27 cellular contexts compared by ENCODE assay signal in genomic region chr10:36345770-36346169, GRCh38.
DNase-seq lines count a peak whose midpoint lies in the region; FAIRE-seq and TF ChIP-seq lines count a peak whose summit lies in the region.
"Had no signal": no experiment of that assay in that cellular context is flagged by ENCODE, and none has a peak within 500 bp of the region (broad histone marks: within the 10 kb centered on the region; RNA-seq: fewer than 3 reads in every experiment).

No MANE protein-coding gene starts in this region.

- FAIRE-seq in astrocyte (lab: Jason Lieb, UNC): peak; percentile 34
- FAIRE-seq: A549 had no signal

- TF ChIP-seq POLR2A in adrenal gland (IDR thresholded peaks at IDR 0.05) (no peak), testis (IDR thresholded peaks at IDR 0.05) (no peak)

- H3K27ac Mint-ChIP-seq in astrocyte (ENCODE audit: unreplicated experiment) (no peak overlapping the region), neural progenitor cell (no peak overlapping the region)
- H3K27ac Mint-ChIP-seq: activated CD4-positive, alpha-beta T cell treated with anti-CD3 and anti-CD28 coated beads, Interleukin-2, amount 10 ng/mL, durations not matched to agents 7 days and 5 days; activated naive CD4-positive, alpha-beta T cell treated with anti-CD3 and anti-CD28 coated beads for 36 hours; IgD-negative memory B cell had no signal

- H3K9ac ChIP-seq in astrocyte (ENCODE audit: low read length) (no peak overlapping the region), neural progenitor cell (no peak overlapping the region)

- H3K9me3 Mint-ChIP-seq in astrocyte (ENCODE audit: unreplicated experiment) (peaks cover 3% of the 10 kb centered on the region), neural progenitor cell (peaks cover 8% of the 10 kb centered on the region)

- H3F3A ChIP-seq in neural progenitor cell (ENCODE audit: low read depth): no peaks in the 10 kb centered on the region

- H3K27me3 ChIP-seq in astrocyte (ENCODE audit: insufficient read depth, low read length) (no peaks in the 10 kb centered on the region), neural progenitor cell (no peaks in the 10 kb centered on the region), adrenal gland (no peaks in the 10 kb centered on the region), testis (no peaks in the 10 kb centered on the region)
- H3K27me3 ChIP-seq: heart right ventricle, Peyer's patch, upper lobe of left lung had no signal

- peaks cover 19% of the 10 kb centered on the region for H3K4me1 ChIP-seq in astrocyte (ENCODE audit: insufficient read depth, low read length)
- no peaks in the 10 kb centered on the region for H3K4me1 ChIP-seq in neural progenitor cell
- no peaks in the 10 kb centered on the region for H3K4me1 ChIP-seq in adrenal gland (replicated peaks in 1 of 2)
- no peaks in the 10 kb centered on the region for H3K4me1 ChIP-seq in testis
- H3K4me1 ChIP-seq: A549, Peyer's patch, upper lobe of left lung had no signal

- peaks cover 18% of the 10 kb centered on the region for H3K4me1 Mint-ChIP-seq in astrocyte (ENCODE audit: low read depth, unreplicated experiment)
- no peaks in the 10 kb centered on the region for H3K4me1 Mint-ChIP-seq in neural progenitor cell
- H3K4me1 Mint-ChIP-seq: activated CD4-positive, alpha-beta T cell treated with anti-CD3 and anti-CD28 coated beads, Interleukin-2, amount 10 ng/mL, durations not matched to agents 7 days and 5 days; IgD-negative memory B cell had no signal

- H2AFZ ChIP-seq in astrocyte (ENCODE audit: low read depth, low read length) (peak overlapping the region; percentile 9), neural progenitor cell (replicated peaks) (peak overlapping the region; percentile 29)

- H3K4me2 ChIP-seq in astrocyte (ENCODE audit: low read length) (no peak overlapping the region), neural progenitor cell (no peak overlapping the region)
- H3K4me2 ChIP-seq: A549 had no signal

- H3K9me3 ChIP-seq in astrocyte (ENCODE audit: insufficient read depth, low read depth, low read length) (no peaks in the 10 kb centered on the region), neural progenitor cell (ENCODE audit: low read depth) (no peaks in the 10 kb centered on the region), adrenal gland (replicated peaks in 1 of 3) (no peaks in the 10 kb centered on the region), testis (no peaks in the 10 kb centered on the region)
- H3K9me3 ChIP-seq: A549, heart right ventricle, Peyer's patch, upper lobe of left lung had no signal

- H3K27me3 Mint-ChIP-seq in astrocyte (ENCODE audit: low read depth, unreplicated experiment) (no peaks in the 10 kb centered on the region), neural progenitor cell (ENCODE audit: insufficient read depth, low read depth) (no peaks in the 10 kb centered on the region)
- H3K27me3 Mint-ChIP-seq: activated CD4-positive, alpha-beta T cell treated with anti-CD3 and anti-CD28 coated beads, Interleukin-2, amount 10 ng/mL, durations not matched to agents 7 days and 5 days; IgD-negative memory B cell had no signal

- DNase-seq in EH (ENCODE audit: low read depth): peak; percentile 38
- peak; percentile 25 for DNase-seq in astrocyte (ENCODE audit: low read depth)
- peak; percentile 3 for DNase-seq in fibroblast of gingiva (ENCODE audit: low read depth)
- DNase-seq in neural progenitor cell (ENCODE audit: low spot score): no peak
- no peak for DNase-seq in NCI-H146 treated with DMSO at 0.1 percent for 48 hours (lab: John Stamatoyannopoulos, UW; ENCODE audit: unreplicated experiment)
- no peak for DNase-seq in adrenal gland
- DNase-seq in iPS-NIHi11 (ENCODE audit: low spot score): no peak
- DNase-seq in testis: no peak
- DNase-seq: activated CD4-positive, alpha-beta T cell treated with anti-CD3 and anti-CD28 coated beads, Interleukin-2, amount 10 ng/mL, durations not matched to agents 7 days and 5 days; activated naive CD4-positive, alpha-beta T cell treated with anti-CD3 and anti-CD28 coated beads for 36 hours; amygdala; COR-L47; GF-D8; H7; heart right ventricle; left cardiac atrium; mesenchymal stem cell; NCI-H1092; NCI-H1930; NCI-H526; Peyer's patch; retina; SIG-M5; T1000; upper lobe of left lung had no signal

- H3K36me3 Mint-ChIP-seq in astrocyte (ENCODE audit: low read depth, unreplicated experiment) (no peaks in the 10 kb centered on the region), neural progenitor cell (no peaks in the 10 kb centered on the region)
- H3K36me3 Mint-ChIP-seq: IgD-negative memory B cell had no signal

- H3K36me3 ChIP-seq in astrocyte (ENCODE audit: insufficient read depth, low read length): no peaks in the 10 kb centered on the region
- H3K36me3 ChIP-seq in neural progenitor cell: no peaks in the 10 kb centered on the region
- no peaks in the 10 kb centered on the region for H3K36me3 ChIP-seq in adrenal gland (replicated peaks in 1 of 2)
- no peaks in the 10 kb centered on the region for H3K36me3 ChIP-seq in testis (ENCODE audit: low read depth, missing control alignments)
- H3K36me3 ChIP-seq: heart right ventricle, Peyer's patch, upper lobe of left lung had no signal

- TF ChIP-seq CTCF in astrocyte (IDR thresholded peaks at IDR 0.05; ENCODE audit: insufficient read depth, low read depth, low read length) (no peak), neural progenitor cell (IDR thresholded peaks at IDR 0.05) (no peak), adrenal gland (IDR thresholded peaks at IDR 0.05) (no peak), testis (IDR thresholded peaks at IDR 0.05) (no peak)

- H3K27ac ChIP-seq in astrocyte (ENCODE audit: low read depth, low read length) (no peak overlapping the region), neural progenitor cell (no peak overlapping the region), adrenal gland (no peak overlapping the region), testis (no peak overlapping the region)
- H3K27ac ChIP-seq: A549, heart right ventricle, Peyer's patch, upper lobe of left lung had no signal

- H3K4me3 ChIP-seq in astrocyte (ENCODE audit: insufficient read depth, low read depth, low read length): no peak overlapping the region
- H3K4me3 ChIP-seq in neural progenitor cell: no peak overlapping the region
- H3K4me3 ChIP-seq in adrenal gland: no peak overlapping the region
- no peak overlapping the region for H3K4me3 ChIP-seq in testis
- H3K4me3 ChIP-seq: A549, heart right ventricle, Peyer's patch, upper lobe of left lung had no signal

- H3K79me2 ChIP-seq in astrocyte (ENCODE audit: insufficient read depth, low read length): no peaks in the 10 kb centered on the region
- no peaks in the 10 kb centered on the region for H3K79me2 ChIP-seq in neural progenitor cell (ENCODE audit: low read depth)

- no peaks in the 10 kb centered on the region for H4K20me1 ChIP-seq in astrocyte (ENCODE audit: insufficient read depth, low read length)
- H4K20me1 ChIP-seq in neural progenitor cell (ENCODE audit: low read depth): no peaks in the 10 kb centered on the region

- H3K4me3 Mint-ChIP-seq in astrocyte (ENCODE audit: unreplicated experiment) (no peak overlapping the region), neural progenitor cell (no peak overlapping the region)
- H3K4me3 Mint-ChIP-seq: activated CD4-positive, alpha-beta T cell treated with anti-CD3 and anti-CD28 coated beads, Interleukin-2, amount 10 ng/mL, durations not matched to agents 7 days and 5 days; activated naive CD4-positive, alpha-beta T cell treated with anti-CD3 and anti-CD28 coated beads for 36 hours; IgD-negative memory B cell had no signal

- intact Hi-C loops in adrenal gland (cut with DNase I): no loop called here
- intact Hi-C loops in testis (cut with DNase I; ENCODE audit: low total_unique reads): no loop called here

Comparison
In these comparisons a context has a peak if more than half of its experiments do, and no peak if none do; other contexts are left out.
1. DNase-seq: peak in EH (single experiment), astrocyte (single experiment) and fibroblast of gingiva (single experiment); none in neural progenitor cell (single experiment), NCI-H146 treated with DMSO at 0.1 percent for 48 hours (single experiment), adrenal gland (0 of 7), iPS-NIHi11 (single experiment) and testis (single experiment).